ENCODE assay signal across 7 cellular contexts in genomic region chr14:20881228-20881627, GRCh38. TPM values are rescaled to one million over a fixed set of nuclear protein-coding genes. Genes with fewer than 3 reads are reported as not detected.
"Had no signal": no experiment of that assay in that cellular context is flagged by ENCODE, and none has a peak within 500 bp of the region (broad histone marks: within the 10 kb centered on the region; RNA-seq: fewer than 3 reads in every experiment).

No MANE protein-coding gene starts in this region.

RNA-seq across cellular contexts. Expression of gene RNASE3, which starts 10.0 kb away (rescaled TPM):
- total RNA-seq: activated T-helper 2 cell treated with anti-CD3 and anti-CD28 coated beads, Interferon-gamma antibody, Interleukin-2, Interleukin-4, amounts not matched to agents 10 μg/mL and 5 μg/mL and 100 μg/mL, durations not matched to agents 14 hours and 24 hours and 36 hours; colonic mucosa; mammary epithelial cell; pancreas; smooth muscle cell; T-cell; thoracic aorta had no signal
- polyA plus RNA-seq: mammary epithelial cell, pancreas, smooth muscle cell had no signal
